4 cellular contexts compared by ENCODE assay signal in the genomic region with DNA sequence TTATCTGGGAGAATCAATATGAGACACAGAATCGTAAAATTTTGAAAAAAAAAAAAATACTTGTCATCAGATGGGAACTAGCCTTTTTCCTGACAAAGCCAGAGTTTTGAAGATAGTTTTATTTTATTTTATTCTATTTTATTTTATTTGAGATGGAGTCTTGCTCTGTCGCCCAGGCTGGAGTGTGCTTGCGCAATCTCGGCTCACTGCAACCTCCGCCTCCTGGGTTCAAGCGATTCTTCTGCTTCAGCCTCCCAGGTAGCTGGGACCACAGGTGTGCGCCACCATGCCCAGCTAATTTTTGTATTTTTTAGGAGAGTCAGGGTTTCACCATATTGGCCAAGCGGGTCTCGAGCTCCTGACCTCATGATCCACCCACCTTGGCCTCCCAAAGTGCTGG.
A peak's percentile ranks its signal among the peaks of the same experiment; 100 is the strongest.
TF ChIP-seq lines count a peak whose summit lies in the region.
"Not testable (repeated sequence)": the region's sequence is repeated elsewhere in the genome, so short reads cannot be mapped to it uniquely, and the experiment has no call there.

No MANE protein-coding gene starts in this region.

TF ChIP-seq in A549, 52 proteins besides CTCF, POLR2A, EP300 and RAD21:
- peak; percentile 12 to 61; a peak in 3 of 4 replicates for TF ChIP-seq CEBPB (IDR thresholded peaks at IDR 0.05)

TF ChIP-seq in IMR-90, 13 proteins besides CTCF, POLR2A, EP300 and RAD21:
- TF ChIP-seq CEBPB (IDR thresholded peaks at IDR 0.05; ENCODE audit: low read depth, low read length), result 0 out of 2 replicates have a peak, but pooled peaks have one; percentile 27

TF ChIP-seq in Ishikawa, 13 proteins besides CTCF, POLR2A, EP300 and RAD21:
- TF ChIP-seq CEBPB (IDR thresholded peaks at IDR 0.05), result 0 out of 2 replicates have a peak, but pooled peaks have one; percentile 19

TF ChIP-seq in K562, 482 proteins besides CTCF, POLR2A, EP300 and RAD21:
- peak; percentile 63 for TF ChIP-seq CEBPB (tag; IDR thresholded peaks at IDR 0.05)
- not testable (repeated sequence) for TF ChIP-seq CEBPG (CRISPR knock-in tag; IDR thresholded peaks at IDR 0.05)
- peak in 1 of 2 experiments; percentile 70; a peak in 2 of 4 replicates for TF ChIP-seq CEBPG (tag; conservative IDR thresholded peaks at IDR 0.05 in 1 of 2, IDR thresholded peaks at IDR 0.05 in 1 of 2)
